In genomic region chr9:21402387-21403247, GRCh38 we compare ENCODE assay signal across 8 cellular contexts. TPM values are rescaled to one million over a fixed set of nuclear protein-coding genes. Genes with fewer than 3 reads are reported as not detected.
DNase-seq lines count a peak whose midpoint lies in the region; ATAC-seq, FAIRE-seq and TF ChIP-seq lines count a peak whose summit lies in the region.

No MANE protein-coding gene starts in this region.

- peaks cover 11% of the 10 kb centered on the region for H3K4me1 Mint-ChIP-seq in activated B cell treated with CpG ODN at 0.5 μM for 24 hours

- peaks cover 0 to 5% of the 10 kb centered on the region in 2 donors for H3K4me1 ChIP-seq in small intestine (ENCODE audit: control insufficient read depth in 2 of 2, insufficient read depth in 1 of 2, low read depth in 1 of 2, low read length in 1 of 2)

- ATAC-seq in GM19043 (IDR thresholded peaks at IDR 0.05; ENCODE audit: low read depth, unreplicated experiment) (peak; percentile 68), activated B cell treated with CpG ODN at 0.5 μM for 24 hours (ENCODE audit: low read depth) (no peak), GM18519 (IDR thresholded peaks at IDR 0.05; ENCODE audit: low FRiP score, unreplicated experiment) (no peak)

- H3K4me3 ChIP-seq in AG04450 (ENCODE audit: low read depth, low read length) (peak overlapping the region; percentile 12), iPS-11a (ENCODE audit: low read depth, low read length) (peak overlapping the region; percentile 51), small intestine (ENCODE audit: low read depth in 1 of 2, low read length in 2 of 2) (peak overlapping the region; percentile 7 to 17)

- POLR2A ChIA-PET in AG04450 (lab: Yijun Ruan, JAX) (no interaction called here), activated B cell treated with CpG ODN at 0.5 μM for 24 hours (lab: Charles Lee) (no interaction called here)

- H3K36me3 Mint-ChIP-seq in activated B cell treated with CpG ODN at 0.5 μM for 24 hours (ENCODE audit: low read depth): no peaks in the 10 kb centered on the region

- WGBS in small intestine, 3 donors: 3 to 4% (median 3%) methylated on average over 47 to 53 of the region's 53 CpGs

- H3K27ac Mint-ChIP-seq in activated B cell treated with CpG ODN at 0.5 μM for 24 hours: no peak overlapping the region

- no peak for TF ChIP-seq POLR2A in erythroblast (IDR thresholded peaks at IDR 0.05; ENCODE audit: low read length)

- DNase-seq in AG04450 (ENCODE audit: low read depth, low spot score) (no peak), activated B cell treated with CpG ODN at 0.5 μM for 24 hours (no peak), small intestine (no peak), erythroblast (lab: John Stamatoyannopoulos, UW) (no peak)
- no peak for DNase-seq in central memory CD4-positive, alpha-beta T cell

- H3K4me3 Mint-ChIP-seq in activated B cell treated with CpG ODN at 0.5 μM for 24 hours: peak overlapping the region; percentile 42

- no peak; the same call in 1 of the 2 replicates for TF ChIP-seq CTCF in AG04450 (IDR thresholded peaks at IDR 0.05; ENCODE audit: low read depth, low read length)
- TF ChIP-seq CTCF in activated B cell treated with CpG ODN at 0.5 μM for 24 hours (IDR thresholded peaks at IDR 0.05): no peak

- intact Hi-C loops in activated B cell treated with CpG ODN at 0.5 μM for 24 hours (cut with micrococcal nuclease): loop anchor here (2.0 kb wide), 1 partner anchor 14 kb away; no protein-coding TSS in a partner anchor

- no peak overlapping the region for H3K27ac ChIP-seq in AG04450 (ENCODE audit: low read depth, low read length)
- H3K27ac ChIP-seq in small intestine (ENCODE audit: low read depth in 1 of 2, low read length in 1 of 2): no peak overlapping the region

- CTCF ChIA-PET in AG04450 (lab: Charles Lee) (interaction anchor here (0.5 to 1.6 kb wide), 4 partner anchors 32 to 198 kb away, joined by 3 to 8 read pairs (median 4); no protein-coding TSS in a partner anchor), activated B cell treated with CpG ODN at 0.5 μM for 24 hours (lab: Charles Lee) (interaction anchor here (0.5 to 1.8 kb wide), 4 partner anchors 9 to 76 kb away, joined by 3 to 8 read pairs (median 5); no protein-coding TSS in a partner anchor)

- H3K9me3 ChIP-seq in AG04450 (ENCODE audit: control insufficient read depth, insufficient read depth, low read length) (no peaks in the 10 kb centered on the region), small intestine (ENCODE audit: control insufficient read depth, low read depth) (no peaks in the 10 kb centered on the region)

- H3K27me3 Mint-ChIP-seq in activated B cell treated with CpG ODN at 0.5 μM for 24 hours: peaks cover 53% of the 10 kb centered on the region

- H3K36me3 ChIP-seq in small intestine (ENCODE audit: control insufficient read depth in 2 of 2, insufficient read depth in 2 of 2, low read length in 2 of 2): no peaks in the 10 kb centered on the region

- no peak for FAIRE-seq in small intestine (lab: Jason Lieb, UNC)

- no peaks in the 10 kb centered on the region for H3K9me3 Mint-ChIP-seq in activated B cell treated with CpG ODN at 0.5 μM for 24 hours

- peaks cover 45% of the 10 kb centered on the region for H3K27me3 ChIP-seq in AG04450 (ENCODE audit: control insufficient read depth, insufficient read depth, low read length)
- H3K27me3 ChIP-seq in small intestine (ENCODE audit: control insufficient read depth in 2 of 2, insufficient read depth in 2 of 2, low read length in 2 of 2): peaks cover 0 to 14% of the 10 kb centered on the region in 2 donors

RNA-seq across cellular contexts. Expression of gene IFNA8, which starts 6.3 kb away (rescaled TPM):
- not detected in 2 replicates for polyA plus RNA-seq in AG04450 (2011; rRNA removed)
- polyA minus RNA-seq in AG04450 (2011; rRNA and poly(A)+ RNA removed): not detected in 2 replicates
- not detected in 2 replicates for total RNA-seq in activated B cell treated with CpG ODN at 0.5 μM for 24 hours
- polyA plus RNA-seq in small intestine: not detected

RNA-seq across cellular contexts. Expression of gene IFNA2, which starts 17.4 kb away (rescaled TPM):
- polyA plus RNA-seq in AG04450 (2011; rRNA removed) (not detected in 2 replicates), small intestine (not detected)
- polyA minus RNA-seq in AG04450 (2011; rRNA and poly(A)+ RNA removed): not detected in 2 replicates
- not detected in 2 replicates for total RNA-seq in activated B cell treated with CpG ODN at 0.5 μM for 24 hours

RNA-seq across cellular contexts. Expression of gene IFNA13, which starts 34.8 kb away (rescaled TPM):
- polyA plus RNA-seq in AG04450 (2011; rRNA removed) (not detected in 2 replicates), small intestine (not detected)
- polyA minus RNA-seq in AG04450 (2011; rRNA and poly(A)+ RNA removed): not detected in 2 replicates
- total RNA-seq in activated B cell treated with CpG ODN at 0.5 μM for 24 hours: not detected in 2 replicates

RNA-seq across cellular contexts. Expression of gene IFNA1, which starts 37.6 kb away (rescaled TPM):
- polyA plus RNA-seq in AG04450 (2011; rRNA removed) (not detected in 2 replicates), small intestine (not detected)
- not detected in 2 replicates for polyA minus RNA-seq in AG04450 (2011; rRNA and poly(A)+ RNA removed)
- not detected in 2 replicates for total RNA-seq in activated B cell treated with CpG ODN at 0.5 μM for 24 hours

RNA-seq across cellular contexts. Expression of gene IFNA6, which starts 51.9 kb away (rescaled TPM):
- polyA plus RNA-seq in AG04450 (2011; rRNA removed) (not detected in 2 replicates), small intestine (not detected)
- not detected in 2 replicates for polyA minus RNA-seq in AG04450 (2011; rRNA and poly(A)+ RNA removed)
- not detected in 2 replicates for total RNA-seq in activated B cell treated with CpG ODN at 0.5 μM for 24 hours
